Comparison of ENCODE assay signal across 6 cellular contexts in genomic region chr17:78185981-78186688, GRCh38. TPM values are rescaled to one million over a fixed set of nuclear protein-coding genes. Genes with fewer than 3 reads are reported as not detected.
DNase-seq lines count a peak whose midpoint lies in the region; ATAC-seq and TF ChIP-seq lines count a peak whose summit lies in the region.

No MANE protein-coding gene starts in this region.

- peak overlapping the region; percentile 86 for H3K4me3 ChIP-seq in adipocyte (ENCODE audit: low read length)

- no peaks in the 10 kb centered on the region for H3K9me3 ChIP-seq in adipocyte (ENCODE audit: control insufficient read depth, low read length)

- H3K36me3 ChIP-seq in adipocyte (ENCODE audit: control insufficient read depth, insufficient read depth, low read length, severe bottlenecking), result peaks cover 4% of the 10 kb centered on the region

- intact Hi-C loops in Right ventricle myocardium inferior (cut with DNase I) (loop anchor here (2.0 to 10.0 kb wide), 2 partner anchors 73 to 161 kb away; no protein-coding TSS in a partner anchor), cardiac septum (cut with DNase I) (no loop called here)

- no peak for TF ChIP-seq CTCF in nephron (IDR thresholded peaks at IDR 0.05; ENCODE audit: unreplicated experiment in 3 of 3)

- H3K4me3 Mint-ChIP-seq in nephron, result peak overlapping the region; percentile 81 to 88 (median 86)

- H3K4me1 ChIP-seq in adipocyte (ENCODE audit: control insufficient read depth, insufficient read depth, low read length), result peaks cover 4% of the 10 kb centered on the region

- ATAC-seq in Right ventricle myocardium inferior, result peak; percentile 29
- no peak for ATAC-seq in GM21717 (IDR thresholded peaks at IDR 0.05; ENCODE audit: unreplicated experiment)

- H3K9ac ChIP-seq in adipocyte (ENCODE audit: low read length), result no peak overlapping the region

- no peaks in the 10 kb centered on the region for H3K27me3 ChIP-seq in adipocyte (replicated peaks; ENCODE audit: control insufficient read depth, insufficient read depth, low read length)

- H3K36me3 Mint-ChIP-seq in nephron (ENCODE audit: low read depth), result peaks cover 27% of the 10 kb centered on the region

- DNase-seq in Right ventricle myocardium inferior (ENCODE audit: missing footprints), result no peak
- no peak for DNase-seq in cardiac septum (ENCODE audit: low spot score)
- no peak for DNase-seq in adipocyte (ENCODE audit: low read depth)
- DNase-seq in cerebellum (ENCODE audit: low spot score), result no peak

- peak overlapping the region in 2 of 3 experiments; percentile 27 to 51 for H3K27ac Mint-ChIP-seq in nephron

- H3K9me3 Mint-ChIP-seq in nephron, result no peaks in the 10 kb centered on the region

- H3K27me3 Mint-ChIP-seq in nephron (ENCODE audit: low read depth), result no peaks in the 10 kb centered on the region

- H3K4me1 Mint-ChIP-seq in nephron, result peaks cover 42% of the 10 kb centered on the region

RNA-seq across cellular contexts. Expression of gene TK1, which starts 0.7 kb away (rescaled TPM):
- total RNA-seq in Right ventricle myocardium inferior (5.2 TPM), cardiac septum (1.2 TPM), cerebellum (9.6 TPM)

RNA-seq across cellular contexts. Expression of gene AFMID, which starts 1.0 kb away (rescaled TPM):
- total RNA-seq in Right ventricle myocardium inferior, result 38.2 TPM
- total RNA-seq in cardiac septum, result 22.3 TPM
- total RNA-seq in cerebellum, result 27.6 TPM

RNA-seq across cellular contexts. Expression of gene SYNGR2, which starts 17.8 kb away (rescaled TPM):
- total RNA-seq in Right ventricle myocardium inferior (120 TPM), cardiac septum (116 TPM), cerebellum (6.5 TPM)

RNA-seq across cellular contexts. Expression of gene BIRC5, which starts 27.9 kb away (rescaled TPM):
- total RNA-seq in Right ventricle myocardium inferior, result 1.2 TPM
- total RNA-seq in cardiac septum, result 0.38 TPM
- total RNA-seq in cerebellum, result 17.6 TPM

RNA-seq across cellular contexts. Expression of gene C17orf99, which starts 40.0 kb away (rescaled TPM):
- total RNA-seq in Right ventricle myocardium inferior, result not detected
- total RNA-seq in cardiac septum, result not detected
- total RNA-seq in cerebellum, result 0.09 TPM

Comparison
In these comparisons a context has a peak if more than half of its experiments do, and no peak if none do; other contexts are left out.
1. RNA of gene SYNGR2, which starts 17.8 kb away (total RNA-seq): 120 TPM in Right ventricle myocardium inferior (single experiment) and 116 TPM in cardiac septum (single experiment); 6.5 TPM in cerebellum (single experiment); every median in the first group is over 10 times any median in the second.